15 cellular contexts compared by ENCODE assay signal in the genomic region with DNA sequence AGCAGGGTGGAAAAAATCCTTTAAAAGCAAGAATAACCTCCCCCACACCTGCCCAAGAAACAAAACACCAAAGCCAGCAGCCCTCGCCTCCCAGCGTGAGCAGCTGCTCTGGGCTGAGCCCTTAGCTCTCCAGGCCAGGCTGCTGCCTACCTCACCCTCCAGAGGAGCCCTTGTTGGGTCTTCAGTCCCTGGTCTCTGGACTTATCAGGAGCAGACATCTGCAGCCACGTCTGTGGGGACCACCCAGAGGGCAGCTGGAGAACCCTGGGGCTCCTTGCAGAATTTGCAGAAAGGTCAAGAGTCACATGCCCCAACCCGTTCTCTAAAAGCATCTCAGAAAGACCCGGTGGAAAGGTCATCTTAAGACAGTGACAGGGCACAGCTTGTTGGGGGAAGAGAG.
DNase-seq lines count a peak whose midpoint lies in the region; ATAC-seq and TF ChIP-seq lines count a peak whose summit lies in the region.
"Had no signal": no experiment of that assay in that cellular context is flagged by ENCODE, and none has a peak within 500 bp of the region (broad histone marks: within the 10 kb centered on the region; RNA-seq: fewer than 3 reads in every experiment).

No MANE protein-coding gene starts in this region.

- in situ Hi-C loops in ACHN (cut with HindIII; ENCODE audit: low pct_ligation_motif_present, low pct_unique_long_range_greater_than_20kb, low sequenced_read_pairs), result no loop called here

- H3K4me3 ChIP-seq in right atrium auricular region (no peak overlapping the region), left lung (no peak overlapping the region)
- H3K4me3 ChIP-seq: HAP-1, lung, suprapubic skin had no signal

- DNase-seq in right atrium auricular region (ENCODE audit: low spot score) (no peak), left cardiac atrium (no peak), SK-N-DZ (ENCODE audit: low spot score) (peak; percentile 89), left lung (peak in 1 of 2 donors; percentile 41), ACHN (no peak), C1 segment of cervical spinal cord (lab: John Stamatoyannopoulos, UW) (no peak)
- DNase-seq: activated CD4-positive, alpha-beta T cell treated with anti-CD3 and anti-CD28 coated beads for 36 hours; activated T-cell treated with anti-CD3 and anti-CD28 coated beads, Interleukin-2, amount 50 U/mL, for 24 hours; nucleus accumbens had no signal

- H3K27me3 ChIP-seq in right atrium auricular region (no peaks in the 10 kb centered on the region), left lung (no peaks in the 10 kb centered on the region)
- H3K27me3 ChIP-seq: suprapubic skin had no signal

- TF ChIP-seq CTCF in right atrium auricular region (IDR thresholded peaks at IDR 0.05) (no peak), left lung (IDR thresholded peaks at IDR 0.05) (no peak)

- H3K36me3 ChIP-seq in right atrium auricular region, result no peaks in the 10 kb centered on the region
- no peaks in the 10 kb centered on the region for H3K36me3 ChIP-seq in left lung
- H3K36me3 ChIP-seq: HAP-1, suprapubic skin had no signal

- ATAC-seq in left cardiac atrium, result no peak
- peak; percentile 33 for ATAC-seq in left lung
- ATAC-seq in GM18868 (IDR thresholded peaks at IDR 0.05; ENCODE audit: unreplicated experiment), result no peak
- no peak for ATAC-seq in GM19035 (IDR thresholded peaks at IDR 0.05; ENCODE audit: unreplicated experiment)
- ATAC-seq: activated CD4-positive, alpha-beta T cell treated with anti-CD3 and anti-CD28 coated beads for 36 hours had no signal

- no peaks in the 10 kb centered on the region for H3K9me3 ChIP-seq in right atrium auricular region
- no peaks in the 10 kb centered on the region for H3K9me3 ChIP-seq in left lung
- H3K9me3 ChIP-seq: HAP-1, suprapubic skin had no signal

- intact Hi-C loops in left cardiac atrium (cut with DNase I) (no loop called here), left lung (cut with DNase I) (no loop called here)

- H3K4me1 ChIP-seq in right atrium auricular region (peaks cover 0 to 23% of the 10 kb centered on the region in 2 donors), left lung (peaks cover 0 to 4% of the 10 kb centered on the region in 2 donors)

- H3K27ac ChIP-seq in right atrium auricular region, result peak overlapping the region; percentile 41 to 46
- peak overlapping the region in 1 of 2 donors; percentile 44 for H3K27ac ChIP-seq in left lung
- H3K27ac ChIP-seq: HL-60, suprapubic skin had no signal
